13 cellular contexts compared by ENCODE assay signal in the genomic region with DNA sequence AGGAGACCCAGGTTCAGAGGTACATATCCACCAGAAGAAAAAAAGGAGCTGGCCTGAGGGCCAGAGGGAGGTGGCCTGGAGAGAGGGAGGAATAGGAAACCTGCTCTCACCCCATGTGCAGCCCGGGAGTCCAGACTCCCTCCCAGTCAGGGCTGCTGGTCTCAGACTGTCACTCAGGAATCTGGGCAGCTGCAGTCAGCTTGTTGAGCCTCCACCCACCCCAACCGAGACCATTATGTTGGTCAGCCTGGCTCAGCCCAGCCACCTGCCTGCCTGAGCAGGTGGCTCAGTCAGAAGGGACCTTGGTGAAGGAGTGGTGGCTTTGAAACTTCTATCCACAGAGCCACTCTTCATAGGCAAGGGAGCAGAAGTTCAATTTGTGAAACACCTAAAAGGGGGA. TPM values are rescaled to one million over a fixed set of nuclear protein-coding genes. Genes with fewer than 3 reads are reported as not detected.
A peak's percentile ranks its signal among the peaks of the same experiment; 100 is the strongest.
DNase-seq lines count a peak whose midpoint lies in the region; ATAC-seq and TF ChIP-seq lines count a peak whose summit lies in the region.
"Had no signal": no experiment of that assay in that cellular context is flagged by ENCODE, and none has a peak within 500 bp of the region (broad histone marks: within the 10 kb centered on the region; RNA-seq: fewer than 3 reads in every experiment).

No MANE protein-coding gene starts in this region.

- H3K79me2 ChIP-seq in neural progenitor cell (ENCODE audit: low read depth) = no peaks in the 10 kb centered on the region

- H3K4me3 ChIP-seq in breast epithelium (no peak overlapping the region), neural progenitor cell (no peak overlapping the region)

- H3K27ac ChIP-seq in breast epithelium (peak overlapping the region; percentile 58 to 88), neural progenitor cell (no peak overlapping the region)

- no peak overlapping the region for H3K27ac Mint-ChIP-seq in neural progenitor cell
- H3K27ac Mint-ChIP-seq: activated T-cell treated with anti-CD3 and anti-CD28 coated beads, Interleukin-2, amount 50 U/mL, for 72 hours; CD4-positive, alpha-beta T cell had no signal

- no peak overlapping the region for H2AFZ ChIP-seq in neural progenitor cell (replicated peaks)

- peaks cover 19% of the 10 kb centered on the region for H3F3A ChIP-seq in neural progenitor cell (ENCODE audit: low read depth)

- H4K20me1 ChIP-seq in neural progenitor cell (ENCODE audit: low read depth) = peaks cover 2% of the 10 kb centered on the region

- H3K36me3 ChIP-seq in breast epithelium = no peaks in the 10 kb centered on the region
- H3K36me3 ChIP-seq in neural progenitor cell = no peaks in the 10 kb centered on the region

- intact Hi-C loops in breast epithelium (cut with DNase I; ENCODE audit: low total_unique reads) = no loop called here

- no peaks in the 10 kb centered on the region for H3K36me3 Mint-ChIP-seq in neural progenitor cell

- H3K4me2 ChIP-seq in neural progenitor cell = no peak overlapping the region

- ATAC-seq in GM19395 (IDR thresholded peaks at IDR 0.05; ENCODE audit: unreplicated experiment) (no peak), HG03175 (IDR thresholded peaks at IDR 0.05; ENCODE audit: unreplicated experiment) (no peak)
- ATAC-seq: activated T-cell treated with anti-CD3 and anti-CD28 coated beads, Interleukin-2, amount 50 U/mL, for 72 hours had no signal

- H3K27me3 ChIP-seq in breast epithelium (no peaks in the 10 kb centered on the region), neural progenitor cell (peaks cover 52% of the 10 kb centered on the region)

- H3K4me1 ChIP-seq in breast epithelium (peaks cover 0 to 26% of the 10 kb centered on the region in 2 donors), neural progenitor cell (peaks cover 27% of the 10 kb centered on the region)

- DNase-seq in ELF-1 (ENCODE audit: low read depth, low spot score) = peak; percentile 85
- peak; percentile 81 for DNase-seq in NCI-H2196 treated with DMSO at 0.1 percent for 48 hours (lab: John Stamatoyannopoulos, UW; ENCODE audit: unreplicated experiment)
- no peak for DNase-seq in breast epithelium (ENCODE audit: low spot score in 2 of 2)
- peak; percentile 47 for DNase-seq in neural progenitor cell (ENCODE audit: low spot score)
- DNase-seq in DMS79 treated with DMSO at 0.1 percent for 48 hours (lab: John Stamatoyannopoulos, UW) = no peak
- DNase-seq in NCI-H2081 treated with DMSO at 0.1 percent for 48 hours (lab: John Stamatoyannopoulos, UW) = no peak
- DNase-seq: activated CD4-positive, CD25-positive, alpha-beta regulatory T cell treated with anti-CD3 and anti-CD28 coated beads, Interleukin-2, amount 50 U/mL, for 72 hours; activated T-cell treated with anti-CD3 and anti-CD28 coated beads, Interleukin-2, amount 50 U/mL, for 72 hours; anterior cingulate cortex; CD4-positive, alpha-beta T cell; foreskin melanocyte had no signal

- no peaks in the 10 kb centered on the region for H3K9me3 Mint-ChIP-seq in neural progenitor cell
- H3K9me3 Mint-ChIP-seq: activated T-cell treated with anti-CD3 and anti-CD28 coated beads, Interleukin-2, amount 50 U/mL, for 72 hours; CD4-positive, alpha-beta T cell had no signal

- no peak for TF ChIP-seq CTCF in breast epithelium (IDR thresholded peaks at IDR 0.05)
- no peak for TF ChIP-seq CTCF in neural progenitor cell (IDR thresholded peaks at IDR 0.05)

- no peak overlapping the region for H3K9ac ChIP-seq in neural progenitor cell

- H3K27me3 Mint-ChIP-seq in neural progenitor cell (ENCODE audit: insufficient read depth, low read depth) = peaks cover 5% of the 10 kb centered on the region

- H3K4me1 Mint-ChIP-seq in neural progenitor cell = peaks cover 29% of the 10 kb centered on the region

- no peak overlapping the region for H3K4me3 Mint-ChIP-seq in neural progenitor cell
- H3K4me3 Mint-ChIP-seq: activated T-cell treated with anti-CD3 and anti-CD28 coated beads, Interleukin-2, amount 50 U/mL, for 72 hours; CD4-positive, alpha-beta T cell had no signal

- no peak for TF ChIP-seq POLR2A in breast epithelium (IDR thresholded peaks at IDR 0.05)

- H3K9me3 ChIP-seq in breast epithelium (no peaks in the 10 kb centered on the region), neural progenitor cell (ENCODE audit: low read depth) (no peaks in the 10 kb centered on the region)

RNA-seq across cellular contexts. Expression of a gene that starts 53.3 kb away (rescaled TPM):
- 10 to 100 TPM; 37.0 to 66.4 (median 43.7) TPM for total RNA-seq in breast epithelium
- 32.7 and 35.8 TPM in 2 replicates for total RNA-seq in neural progenitor cell (ENCODE audit: low replicate concordance)

Comparison
In these comparisons a context has a peak if more than half of its experiments do, and no peak if none do; other contexts are left out.
1. DNase-seq: peak in ELF-1 (single experiment), NCI-H2196 treated with DMSO at 0.1 percent for 48 hours (single experiment) and neural progenitor cell (single experiment); none in breast epithelium (0 of 2), DMS79 treated with DMSO at 0.1 percent for 48 hours (single experiment) and NCI-H2081 treated with DMSO at 0.1 percent for 48 hours (single experiment).